ENCODE assay signal across 11 cellular contexts in genomic region chrX:106959897-106960296, GRCh38. TPM values are rescaled to one million over a fixed set of nuclear protein-coding genes. Genes with fewer than 3 reads are reported as not detected.
DNase-seq lines count a peak whose midpoint lies in the region; ATAC-seq and TF ChIP-seq lines count a peak whose summit lies in the region.
"Had no signal": no experiment of that assay in that cellular context is flagged by ENCODE, and none has a peak within 500 bp of the region (broad histone marks: within the 10 kb centered on the region; RNA-seq: fewer than 3 reads in every experiment).

No MANE protein-coding gene starts in this region.

- H3K79me2 ChIP-seq in mesendoderm (ENCODE audit: control insufficient read depth, insufficient read depth, low read length), result no peaks in the 10 kb centered on the region

- DNase-seq in COLO829 (ENCODE audit: low spot score) (peak; percentile 67), LoVo (ENCODE audit: low spot score) (peak; percentile 22), cerebellar cortex (ENCODE audit: low spot score) (peak; percentile 1), mesendoderm (peak; percentile 44), GM10248 (ENCODE audit: extremely low spot score) (no peak)
- DNase-seq: activated T-cell treated with anti-CD3 and anti-CD28 coated beads for 4 hours had no signal

- no peaks in the 10 kb centered on the region for H3K79me1 ChIP-seq in mesendoderm (ENCODE audit: low read length)

- no peak overlapping the region for H3K56ac ChIP-seq in mesendoderm (ENCODE audit: low read length)

- no peak overlapping the region for H4K5ac ChIP-seq in mesendoderm (ENCODE audit: low read length)

- no peak overlapping the region for H2AK5ac ChIP-seq in mesendoderm (ENCODE audit: low read length)

- H3K18ac ChIP-seq in mesendoderm (ENCODE audit: low read length), result no peak overlapping the region

- H2BK120ac ChIP-seq in mesendoderm (ENCODE audit: low read depth, low read length), result no peak overlapping the region

- no peaks in the 10 kb centered on the region for H3K27me3 ChIP-seq in mesendoderm (ENCODE audit: insufficient read depth, low read length, poor library complexity)
- H3K27me3 ChIP-seq: SJSA1 had no signal

- no peak overlapping the region for H3K4me2 ChIP-seq in mesendoderm (ENCODE audit: low read length)

- H3K23ac ChIP-seq in mesendoderm (ENCODE audit: low read length), result no peak overlapping the region

- H3K4ac ChIP-seq in mesendoderm (ENCODE audit: low read depth, low read length), result no peak overlapping the region

- POLR2A ChIA-PET in GM10248 (lab: Yijun Ruan, JAX), result no interaction called here

- H3K9ac ChIP-seq in mesendoderm (ENCODE audit: low read length), result no peak overlapping the region

- H3K27ac ChIP-seq in mesendoderm (ENCODE audit: low read depth, low read length), result no peak overlapping the region
- H3K27ac ChIP-seq: epithelial cell of prostate, SJSA1 had no signal

- TF ChIP-seq CTCF in GM10248 (IDR thresholded peaks at IDR 0.05; ENCODE audit: control extremely low read depth, extremely low read depth, low read depth, missing control alignments), result no peak

- no CpG with 5 or more reads among the region's 2 CpGs for WGBS in mesendoderm (ENCODE audit: extremely low coverage, insufficient coverage, low lambda C conversion rate)

- H4K8ac ChIP-seq in mesendoderm (ENCODE audit: low read depth, low read length), result no peak overlapping the region

- no peaks in the 10 kb centered on the region for H3K36me3 ChIP-seq in mesendoderm (ENCODE audit: control insufficient read depth, insufficient read depth, low read length)
- H3K36me3 ChIP-seq: SJSA1 had no signal

- H3K4me3 ChIP-seq in mesendoderm (ENCODE audit: low read length), result no peak overlapping the region
- H3K4me3 ChIP-seq: SJSA1 had no signal

- H3K4me1 ChIP-seq in mesendoderm (ENCODE audit: control insufficient read depth, low read depth, low read length), result no peaks in the 10 kb centered on the region

- CTCF ChIA-PET in GM10248 (lab: Yijun Ruan, JAX), result interaction anchor here (1.3 kb wide), 1 partner anchor 30 kb away, joined by 3 read pairs; no protein-coding TSS in a partner anchor

- no peak overlapping the region for H2BK5ac ChIP-seq in mesendoderm (ENCODE audit: low read length)

- H2BK15ac ChIP-seq in mesendoderm (replicated peaks; ENCODE audit: low read depth), result no peak overlapping the region

- no peak for ATAC-seq in HG02763 (IDR thresholded peaks at IDR 0.05; ENCODE audit: unreplicated experiment)
- ATAC-seq in GM18909 (IDR thresholded peaks at IDR 0.05; ENCODE audit: poor library complexity, unreplicated experiment), result no peak
- ATAC-seq in GM21526 (IDR thresholded peaks at IDR 0.05; ENCODE audit: low FRiP score, unreplicated experiment), result no peak

RNA-seq across cellular contexts. Expression of gene CLDN2, which starts 39.7 kb away (rescaled TPM):
- polyA plus RNA-seq in mesendoderm (2013, experiment 1 of 2), result 0.01 TPM
- not detected for polyA plus RNA-seq in mesendoderm (2013, experiment 2 of 2)

RNA-seq across cellular contexts. Expression of gene MORC4, which starts 40.1 kb away (rescaled TPM):
- polyA plus RNA-seq in mesendoderm (2013, experiment 1 of 2), result 2.4 TPM
- 2.2 TPM for polyA plus RNA-seq in mesendoderm (2013, experiment 2 of 2)

RNA-seq across cellular contexts. Expression of gene RIPPLY1, which starts 56.8 kb away (rescaled TPM):
- 0.03 TPM for polyA plus RNA-seq in mesendoderm (2013, experiment 1 of 2)
- 0.07 TPM for polyA plus RNA-seq in mesendoderm (2013, experiment 2 of 2)
